ENCODE assay signal across 1 cellular context in genomic region chr16:25007284-25007984, GRCh38.
TF ChIP-seq lines count a peak whose summit lies in the region.

No MANE protein-coding gene starts in this region.

TF ChIP-seq in SK-N-SH, 30 proteins besides CTCF, POLR2A, EP300 and RAD21 (continued from another document):
- TF ChIP-seq REST (IDR thresholded peaks at IDR 0.05; ENCODE audit: low read depth, low read length) (no peak), PBX3 (IDR thresholded peaks at IDR 0.05) (peak; percentile 90), CHD2 (IDR thresholded peaks at IDR 0.05; ENCODE audit: low read length, partially characterized antibody) (no peak), TAF1 (IDR thresholded peaks at IDR 0.05; ENCODE audit: borderline replicate concordance, low read depth, low read length) (no peak), GABPA (IDR thresholded peaks at IDR 0.05; ENCODE audit: low read depth) (no peak), FOXJ3 (CRISPR knock-in tag; IDR thresholded peaks at IDR 0.05) (no peak), RFX5 (IDR thresholded peaks at IDR 0.05; ENCODE audit: low read length) (no peak), GATA2 (CRISPR knock-in tag; IDR thresholded peaks at IDR 0.05) (no peak), RXRA (IDR thresholded peaks at IDR 0.05; ENCODE audit: borderline replicate concordance, low read depth) (no peak), ELF1 (IDR thresholded peaks at IDR 0.05) (no peak), FOSL2 (IDR thresholded peaks at IDR 0.05; ENCODE audit: borderline replicate concordance, low read depth) (no peak), TEAD4 (IDR thresholded peaks at IDR 0.05; ENCODE audit: borderline replicate concordance, insufficient read depth) (0 out of 2 replicates have a peak, but pooled peaks have one; percentile 29), MAX (IDR thresholded peaks at IDR 0.05; ENCODE audit: low read depth) (peak; percentile 51; the same call in 1 of the 2 replicates), USF1 (IDR thresholded peaks at IDR 0.05; ENCODE audit: borderline replicate concordance, low read depth) (no peak), POLR2AphosphoS5 (IDR thresholded peaks at IDR 0.05; ENCODE audit: low read depth, low read length) (peak; percentile 37; the same call in 1 of the 2 replicates), JUND (IDR thresholded peaks at IDR 0.05) (peak; percentile 65), TCF12 (IDR thresholded peaks at IDR 0.05) (peak; percentile 72)
